19 cellular contexts compared by ENCODE assay signal in the genomic region with DNA sequence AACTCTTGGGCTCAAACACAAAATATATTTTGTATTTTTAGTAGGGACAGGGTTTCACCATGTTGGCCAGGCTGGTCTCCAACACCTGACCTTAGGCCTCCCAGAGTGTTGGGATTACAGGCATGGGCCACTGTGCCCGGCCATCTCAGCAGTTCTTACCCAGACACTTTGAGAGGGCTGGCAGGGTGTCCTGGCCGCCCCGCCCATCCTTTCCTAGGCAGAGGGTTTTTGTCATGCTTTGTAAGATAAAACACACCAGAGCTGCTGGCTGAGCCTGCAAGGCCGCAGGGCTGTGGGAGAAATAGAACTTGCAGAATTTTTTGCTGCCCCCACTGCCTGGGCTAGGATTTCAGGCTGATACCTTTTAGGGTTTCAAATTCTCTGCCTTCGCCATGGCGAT. TPM values are rescaled to one million over a fixed set of nuclear protein-coding genes. Genes with fewer than 3 reads are reported as not detected.
DNase-seq lines count a peak whose midpoint lies in the region; ATAC-seq and TF ChIP-seq lines count a peak whose summit lies in the region.
"Had no signal": no experiment of that assay in that cellular context is flagged by ENCODE, and none has a peak within 500 bp of the region (broad histone marks: within the 10 kb centered on the region; RNA-seq: fewer than 3 reads in every experiment).

No MANE protein-coding gene starts in this region.

- H3K4me1 ChIP-seq in esophagus squamous epithelium (peaks cover 20 to 95% (median 50%) of the 10 kb centered on the region in 3 donors), thyroid gland (peaks cover 37 to 46% of the 10 kb centered on the region in 2 donors)
- H3K4me1 ChIP-seq: HAP-1 had no signal

- H3K27me3 ChIP-seq in esophagus squamous epithelium (peaks cover 0 to 3% (median 0%) of the 10 kb centered on the region in 4 donors), thyroid gland (no peaks in the 10 kb centered on the region)
- H3K27me3 ChIP-seq: BLaER1 had no signal

- TF ChIP-seq POLR2A in esophagus squamous epithelium (IDR thresholded peaks at IDR 0.05), result no peak
- TF ChIP-seq POLR2A in thyroid gland (IDR thresholded peaks at IDR 0.05), result no peak

- TF ChIP-seq CTCF in RWPE1 (conservative IDR thresholded peaks at IDR 0.05; ENCODE audit: low read depth) (no peak), esophagus squamous epithelium (IDR thresholded peaks at IDR 0.05) (no peak), thyroid gland (IDR thresholded peaks at IDR 0.05) (no peak)

- POLR2A ChIA-PET in RWPE1 (lab: Yijun Ruan, JAX; ENCODE audit: low non-redundant PET), result no interaction called here
- POLR2A ChIA-PET in activated CD4-positive, alpha-beta memory T cell treated with anti-CD3 and anti-CD28 coated beads, Interleukin-2, amount 10 ng/mL, durations not matched to agents 7 days and 5 days (lab: Charles Lee), result no interaction called here

- no peaks in the 10 kb centered on the region for H3K4me1 Mint-ChIP-seq in activated CD4-positive, alpha-beta memory T cell treated with anti-CD3 and anti-CD28 coated beads, Interleukin-2, amount 10 ng/mL, durations not matched to agents 7 days and 5 days
- H3K4me1 Mint-ChIP-seq: B cell; CD4-positive, CD25-positive, alpha-beta regulatory T cell; CD8-positive, alpha-beta memory T cell had no signal

- ATAC-seq in left cardiac atrium, result peak; percentile 24 to 62
- no peak for ATAC-seq in Right ventricle myocardium inferior

- H3K27me3 Mint-ChIP-seq in activated CD4-positive, alpha-beta memory T cell treated with anti-CD3 and anti-CD28 coated beads, Interleukin-2, amount 10 ng/mL, durations not matched to agents 7 days and 5 days, result peaks cover 5% of the 10 kb centered on the region

- intact Hi-C loops in left cardiac atrium (cut with DNase I) (no loop called here), Right ventricle myocardium inferior (cut with DNase I) (no loop called here), esophagus squamous epithelium (cut with DNase I) (no loop called here), thyroid gland (cut with DNase I) (no loop called here)

- no peak overlapping the region for H3K27ac Mint-ChIP-seq in activated CD4-positive, alpha-beta memory T cell treated with anti-CD3 and anti-CD28 coated beads, Interleukin-2, amount 10 ng/mL, durations not matched to agents 7 days and 5 days
- H3K27ac Mint-ChIP-seq: B cell; CD4-positive, CD25-positive, alpha-beta regulatory T cell; CD8-positive, alpha-beta memory T cell; HFFc6 had no signal

- H3K36me3 ChIP-seq in esophagus squamous epithelium (peaks cover 0 to 62% (median 6%) of the 10 kb centered on the region in 3 donors), thyroid gland (no peaks in the 10 kb centered on the region)
- H3K36me3 ChIP-seq: BLaER1, HAP-1 had no signal

- DNase-seq in left cardiac atrium, result no peak
- no peak for DNase-seq in Right ventricle myocardium inferior (ENCODE audit: missing footprints)
- DNase-seq in RWPE1 (ENCODE audit: low spot score), result no peak
- DNase-seq in esophagus squamous epithelium (lab: John Stamatoyannopoulos, UW), result no peak
- peak; percentile 34 to 36 for DNase-seq in thyroid gland
- no peak for DNase-seq in DMS 273 (lab: John Stamatoyannopoulos, UW; ENCODE audit: unreplicated experiment)
- DNase-seq in hepatic stellate cell (ENCODE audit: low spot score), result no peak
- DNase-seq in activated CD4-positive, alpha-beta memory T cell treated with anti-CD3 and anti-CD28 coated beads, Interleukin-2, amount 10 ng/mL, durations not matched to agents 7 days and 5 days, result no peak
- DNase-seq: CD4-positive, CD25-positive, alpha-beta regulatory T cell; CD8-positive, alpha-beta memory T cell; DMS53; DMS79 treated with DMSO at 0.1 percent for 48 hours; GOT3; HFFc6 had no signal

- H3K27ac ChIP-seq in RWPE1 (peak overlapping the region; percentile 100), esophagus squamous epithelium (peak overlapping the region; percentile 14 to 97 (median 90)), thyroid gland (peak overlapping the region; percentile 27 to 54 (median 29))
- H3K27ac ChIP-seq: 22Rv1, BLaER1, C4-2B had no signal

- CTCF ChIA-PET in RWPE1 (lab: Yijun Ruan, JAX), result no interaction called here
- CTCF ChIA-PET in activated CD4-positive, alpha-beta memory T cell treated with anti-CD3 and anti-CD28 coated beads, Interleukin-2, amount 10 ng/mL, durations not matched to agents 7 days and 5 days (lab: Charles Lee), result interaction anchor here (0.6 kb wide), 1 partner anchor 298 kb away, joined by 3 read pairs; no protein-coding TSS in a partner anchor

- H3K4me3 ChIP-seq in esophagus squamous epithelium, result no peak overlapping the region
- H3K4me3 ChIP-seq in thyroid gland (replicated peaks in 1 of 3), result no peak overlapping the region
- H3K4me3 ChIP-seq: BLaER1, HAP-1 had no signal

- WGBS in esophagus squamous epithelium, 2 donors, result 71 to 83% methylated on average over 4 to 6 of the region's 6 CpGs
- WGBS in thyroid gland, 2 donors, result 74 to 86% methylated on average over 6 of the region's 6 CpGs

- H3K4me3 Mint-ChIP-seq in activated CD4-positive, alpha-beta memory T cell treated with anti-CD3 and anti-CD28 coated beads, Interleukin-2, amount 10 ng/mL, durations not matched to agents 7 days and 5 days, result no peak overlapping the region
- H3K4me3 Mint-ChIP-seq: B cell; CD4-positive, CD25-positive, alpha-beta regulatory T cell; CD8-positive, alpha-beta memory T cell; HFFc6 had no signal

- H3K9me3 Mint-ChIP-seq in activated CD4-positive, alpha-beta memory T cell treated with anti-CD3 and anti-CD28 coated beads, Interleukin-2, amount 10 ng/mL, durations not matched to agents 7 days and 5 days, result peaks cover 10% of the 10 kb centered on the region

- H3K9me3 ChIP-seq in esophagus squamous epithelium (peaks cover 0 to 4% (median 0%) of the 10 kb centered on the region in 3 donors), thyroid gland (no peaks in the 10 kb centered on the region)

- no peaks in the 10 kb centered on the region for H3K36me3 Mint-ChIP-seq in activated CD4-positive, alpha-beta memory T cell treated with anti-CD3 and anti-CD28 coated beads, Interleukin-2, amount 10 ng/mL, durations not matched to agents 7 days and 5 days (ENCODE audit: low read depth)
- H3K36me3 Mint-ChIP-seq: CD4-positive, CD25-positive, alpha-beta regulatory T cell had no signal

RNA-seq across cellular contexts. Expression of gene PPL, which starts 8.7 kb away (rescaled TPM):
- 10 to 100 TPM in 1 of 2 donors, 1 to 10 TPM in 1; 6.1 to 15.8 TPM for total RNA-seq in left cardiac atrium
- total RNA-seq in Right ventricle myocardium inferior, result 20.2 TPM
- total RNA-seq in esophagus squamous epithelium, result 1,000 to 10,000 TPM in 2 of 4 donors, 100 to 1,000 TPM in 2; 504 to 1,677 (median 860) TPM
- 10 to 100 TPM; 55.5 to 84.9 (median 72.0) TPM for total RNA-seq in thyroid gland
- total RNA-seq in activated CD4-positive, alpha-beta memory T cell treated with anti-CD3 and anti-CD28 coated beads, Interleukin-2, amount 10 ng/mL, durations not matched to agents 7 days and 5 days, result under 1 TPM in 1 of 2 experiments, not detected in 1; 0.08 TPM
- total RNA-seq: B cell; CD4-positive, CD25-positive, alpha-beta regulatory T cell; CD8-positive, alpha-beta memory T cell had no signal

RNA-seq across cellular contexts. Expression of gene SEC14L5, which starts 29.9 kb away (rescaled TPM):
- total RNA-seq in left cardiac atrium (1 to 10 TPM in 1 of 2 donors, under 1 TPM in 1; 0.58 to 2.3 TPM), Right ventricle myocardium inferior (23.5 TPM), esophagus squamous epithelium (1 to 10 TPM in 1 of 4 donors, under 1 TPM in 3; 0.22 to 5.6 (median 0.49) TPM), thyroid gland (under 1 TPM; 0.11 to 0.33 (median 0.21) TPM)
- total RNA-seq in activated CD4-positive, alpha-beta memory T cell treated with anti-CD3 and anti-CD28 coated beads, Interleukin-2, amount 10 ng/mL, durations not matched to agents 7 days and 5 days, result under 1 TPM in 1 of 2 experiments, not detected in 1; 0.03 TPM
- total RNA-seq: B cell; CD8-positive, alpha-beta memory T cell; HFFc6 had no signal

Comparison
In these comparisons a context has a peak if more than half of its experiments do, and no peak if none do; other contexts are left out.
1. DNase-seq: peak in thyroid gland (2 of 2); none in left cardiac atrium (single experiment), Right ventricle myocardium inferior (single experiment), RWPE1 (single experiment), esophagus squamous epithelium (single experiment), DMS 273 (single experiment), hepatic stellate cell (single experiment) and activated CD4-positive, alpha-beta memory T cell treated with anti-CD3 and anti-CD28 coated beads, Interleukin-2, amount 10 ng/mL, durations not matched to agents 7 days and 5 days (single experiment).
2. H3K27ac ChIP-seq: peak in every context shown above with its lines; median percentile 100 in RWPE1; 90 in esophagus squamous epithelium; 29 in thyroid gland.
3. RNA of gene PPL, which starts 8.7 kb away (total RNA-seq): 504 to 1,677 TPM in esophagus squamous epithelium, 55.5 to 84.9 TPM in thyroid gland, 20.2 TPM in Right ventricle myocardium inferior (single experiment) and 6.1 to 15.8 TPM in left cardiac atrium; 0.08 TPM in activated CD4-positive, alpha-beta memory T cell treated with anti-CD3 and anti-CD28 coated beads, Interleukin-2, amount 10 ng/mL, durations not matched to agents 7 days and 5 days; every median in the first group is over 4 times any median in the second.